Comparison of ENCODE assay signal across 18 cellular contexts in the genomic region with DNA sequence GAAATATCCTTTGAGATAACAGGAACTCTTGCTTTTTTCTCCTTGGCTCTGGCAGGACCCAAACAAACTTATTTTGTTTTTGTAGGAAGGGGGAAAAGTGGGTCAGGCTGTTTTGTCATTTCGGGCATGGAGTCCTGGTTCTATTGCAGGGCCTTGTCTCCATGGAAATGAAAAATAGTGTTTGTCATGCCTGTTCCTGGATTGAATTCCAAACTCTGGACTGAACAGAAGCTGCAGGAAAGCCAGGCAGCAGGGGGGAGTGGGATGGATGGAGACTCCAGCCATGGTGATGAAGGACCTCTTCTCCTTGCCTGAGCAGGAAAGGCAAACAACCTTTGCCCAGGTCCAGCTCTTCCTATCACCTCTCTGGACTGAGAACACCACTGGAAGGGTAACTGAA.
"Had no signal": no experiment of that assay in that cellular context is flagged by ENCODE, and none has a peak within 500 bp of the region (broad histone marks: within the 10 kb centered on the region; RNA-seq: fewer than 3 reads in every experiment).

No MANE protein-coding gene starts in this region.

- H3K4me3 ChIP-seq: cardiac muscle cell, left lung, right atrium auricular region, vagina had no signal

- H3K27me3 Mint-ChIP-seq: activated B cell treated with CpG ODN at 0.5 μM for 24 hours, T-cell had no signal

- H3K36me3 Mint-ChIP-seq: activated naive CD4-positive, alpha-beta T cell treated with anti-CD3 and anti-CD28 coated beads, Interleukin-2, amount 50 U/mL, for 24 hours had no signal

- H3K27ac Mint-ChIP-seq: activated CD8-positive, alpha-beta T cell treated with anti-CD3 and anti-CD28 coated beads, Interleukin-2, amount 10 ng/mL, durations not matched to agents 7 days and 5 days; activated naive CD4-positive, alpha-beta T cell treated with anti-CD3 and anti-CD28 coated beads, Interleukin-2, amount 50 U/mL, for 24 hours; activated T-cell treated with anti-CD3 and anti-CD28 coated beads, Interleukin-2, amount 50 U/mL, for 72 hours; progenitor cell of endocrine pancreas; T-cell had no signal

- ATAC-seq: activated CD8-positive, alpha-beta T cell treated with anti-CD3 and anti-CD28 coated beads, Interleukin-2, amount 10 ng/mL, durations not matched to agents 7 days and 5 days; activated T-cell treated with anti-CD3 and anti-CD28 coated beads, Interleukin-2, amount 50 U/mL, for 72 hours; foreskin keratinocyte; stimulated activated naive CD8-positive, alpha-beta T cell treated with anti-CD3 and anti-CD28 coated beads, Interleukin-15, Interleukin-2, amounts not matched to agents 100 U/mL and 50 U/mL, for 24 hours; T-cell had no signal

- H3K9me3 Mint-ChIP-seq: activated B cell treated with CpG ODN at 0.5 μM for 24 hours; activated naive CD4-positive, alpha-beta T cell treated with anti-CD3 and anti-CD28 coated beads, Interleukin-2, amount 50 U/mL, for 24 hours; activated T-cell treated with anti-CD3 and anti-CD28 coated beads, Interleukin-2, amount 50 U/mL, for 72 hours; T-cell had no signal

- DNase-seq: activated B cell treated with CpG ODN at 0.5 μM for 24 hours; activated CD4-positive, alpha-beta T cell treated with anti-CD3 and anti-CD28 coated beads for 48 hours; activated CD8-positive, alpha-beta T cell treated with anti-CD3 and anti-CD28 coated beads, Interleukin-2, amount 10 ng/mL, durations not matched to agents 7 days and 5 days; activated effector memory CD4-positive, alpha-beta T cell treated with anti-CD3 and anti-CD28 coated beads, Interleukin-2, amount 50 U/mL, for 16 hours; activated T-cell treated with anti-CD3 and anti-CD28 coated beads, Interleukin-2, amount 50 U/mL, for 72 hours; foreskin keratinocyte; glutamatergic neuron; left lung; occipital lobe; stimulated activated CD4-positive, alpha-beta T cell treated with anti-CD3 and anti-CD28 coated beads, Interleukin-2, amount 100 ng/mL, for 24 hours; stimulated activated naive CD8-positive, alpha-beta T cell treated with anti-CD3 and anti-CD28 coated beads, Interleukin-15, Interleukin-2, amounts not matched to agents 100 U/mL and 50 U/mL, for 24 hours; T-cell; trophoblast cell had no signal

- H3K4me1 Mint-ChIP-seq: activated B cell treated with CpG ODN at 0.5 μM for 24 hours; activated naive CD4-positive, alpha-beta T cell treated with anti-CD3 and anti-CD28 coated beads, Interleukin-2, amount 50 U/mL, for 24 hours; T-cell had no signal

- H3K4me3 Mint-ChIP-seq: activated B cell treated with CpG ODN at 0.5 μM for 24 hours; activated CD8-positive, alpha-beta T cell treated with anti-CD3 and anti-CD28 coated beads, Interleukin-2, amount 10 ng/mL, durations not matched to agents 7 days and 5 days; activated naive CD4-positive, alpha-beta T cell treated with anti-CD3 and anti-CD28 coated beads, Interleukin-2, amount 50 U/mL, for 24 hours; activated T-cell treated with anti-CD3 and anti-CD28 coated beads, Interleukin-2, amount 50 U/mL, for 72 hours; T-cell had no signal
